ENCODE assay signal across 6 cellular contexts in genomic region chr20:63686492-63687321, GRCh38.
DNase-seq lines count a peak whose midpoint lies in the region; ATAC-seq and TF ChIP-seq lines count a peak whose summit lies in the region.

No MANE protein-coding gene starts in this region.

- no peak for TF ChIP-seq CTCF in RWPE1 (conservative IDR thresholded peaks at IDR 0.05; ENCODE audit: low read depth)

- H3K27ac ChIP-seq in RWPE1 = peak overlapping the region; percentile 89

- CTCF ChIA-PET in RWPE1 (lab: Yijun Ruan, JAX) = interaction anchor here (0.6 to 0.7 kb wide), 3 partner anchors 55 to 400 kb away, joined by 3 read pairs; no protein-coding TSS in a partner anchor

- DNase-seq in RWPE1 (ENCODE audit: low spot score) (peak; percentile 76), foreskin melanocyte (peak; percentile 83), NCI-H1694 (lab: John Stamatoyannopoulos, UW) (no peak)
- DNase-seq in stimulated activated CD4-positive, alpha-beta T cell treated with anti-CD3 and anti-CD28 coated beads, Interleukin-4, amount 100 ng/mL, for 24 hours = peak; percentile 65

- POLR2A ChIA-PET in RWPE1 (lab: Yijun Ruan, JAX; ENCODE audit: low non-redundant PET) = interaction anchor here (0.6 kb wide), 2 partner anchors 12 to 36 kb away, joined by 3 to 6 read pairs; no protein-coding TSS in a partner anchor

- ATAC-seq in GM21576 (IDR thresholded peaks at IDR 0.05; ENCODE audit: unreplicated experiment) (no peak), GM19395 (IDR thresholded peaks at IDR 0.05; ENCODE audit: unreplicated experiment) (no peak)
